ENCODE assay signal across 8 cellular contexts in genomic region chr2:119753041-119753929, GRCh38. TPM values are rescaled to one million over a fixed set of nuclear protein-coding genes. Genes with fewer than 3 reads are reported as not detected.
A peak's percentile ranks its signal among the peaks of the same experiment; 100 is the strongest.
DNase-seq lines count a peak whose midpoint lies in the region; ATAC-seq, FAIRE-seq and TF ChIP-seq lines count a peak whose summit lies in the region.

No MANE protein-coding gene starts in this region.

- H3K4me3 Mint-ChIP-seq in HFFc6 (no peak overlapping the region), immature natural killer cell (no peak overlapping the region)

- H3K9me3 Mint-ChIP-seq in HFFc6 (no peaks in the 10 kb centered on the region), immature natural killer cell (no peaks in the 10 kb centered on the region)

- peak; percentile 59 for ATAC-seq in thoracic aorta (ENCODE audit: insufficient number of reproducible peaks, low FRiP score, low read depth)

- H3K9me3 ChIP-seq in thoracic aorta: no peaks in the 10 kb centered on the region

- H3K4me1 Mint-ChIP-seq in HFFc6 (ENCODE audit: low read depth): peaks cover 53% of the 10 kb centered on the region
- H3K4me1 Mint-ChIP-seq in immature natural killer cell: peaks cover 1 to 2% of the 10 kb centered on the region in 2 donors

- TF ChIP-seq CTCF in HFFc6 (IDR thresholded peaks at IDR 0.05) (peak; percentile 75), astrocyte of the spinal cord (IDR thresholded peaks at IDR 0.05; ENCODE audit: low read depth, low read length) (peak; percentile 73), thoracic aorta (IDR thresholded peaks at IDR 0.05) (peak; percentile 48)

- in situ Hi-C loops in astrocyte of the spinal cord (cut with HindIII; ENCODE audit: low sequenced_read_pairs): no loop called here

- no peaks in the 10 kb centered on the region for H3K27me3 ChIP-seq in thoracic aorta (replicated peaks; ENCODE audit: insufficient read depth)

- no peaks in the 10 kb centered on the region for H3K36me3 ChIP-seq in thoracic aorta

- DNase-seq in DMS114 treated with DMSO at 0.1 percent for 48 hours (lab: John Stamatoyannopoulos, UW; ENCODE audit: unreplicated experiment): peak; percentile 25
- DNase-seq in HFFc6: peak; percentile 26
- DNase-seq in NCI-H69 (lab: John Stamatoyannopoulos, UW): peak; percentile 48
- peak; percentile 55 for DNase-seq in astrocyte of the spinal cord (ENCODE audit: low read depth, low spot score)
- peak; percentile 42 to 59 (median 51) for DNase-seq in immature natural killer cell
- DNase-seq in thoracic aorta (ENCODE audit: low spot score): no peak
- DNase-seq in HPDE6-E6E7 (ENCODE audit: extremely low spot score): no peak

- no peak overlapping the region for H3K27ac Mint-ChIP-seq in HFFc6
- no peak overlapping the region for H3K27ac Mint-ChIP-seq in immature natural killer cell

- H3K36me3 Mint-ChIP-seq in HFFc6 (ENCODE audit: low read depth) (no peaks in the 10 kb centered on the region), immature natural killer cell (no peaks in the 10 kb centered on the region)

- peaks cover 0 to 3% of the 10 kb centered on the region in 2 donors for H3K4me1 ChIP-seq in thoracic aorta (ENCODE audit: control insufficient read depth in 1 of 2, low read depth in 2 of 2)

- H3K4me3 ChIP-seq in astrocyte of the spinal cord (ENCODE audit: low read depth, low read length) (no peak overlapping the region), thoracic aorta (no peak overlapping the region)

- peak; percentile 77 for FAIRE-seq in A204.1 (lab: Jason Lieb, UNC)

- H3K27me3 Mint-ChIP-seq in HFFc6 (ENCODE audit: insufficient read depth): no peaks in the 10 kb centered on the region; the same call in 1 of the 2 replicates
- no peaks in the 10 kb centered on the region for H3K27me3 Mint-ChIP-seq in immature natural killer cell (ENCODE audit: low read depth in 3 of 3)

- H3K27ac ChIP-seq in thoracic aorta: no peak overlapping the region

RNA-seq across cellular contexts. Expression of gene PTPN4, which starts 6.4 kb away (rescaled TPM):
- 10 to 100 TPM; 12.0 to 20.3 (median 14.8) TPM for total RNA-seq in HFFc6 (2021; fragmentation: NEBNext Ultra II Directional; extraction: Animal tissue kit (Norgen Biotek cat#: 25700))
- polyA plus RNA-seq in immature natural killer cell: 100 to 1,000 TPM; 172 to 335 (median 206) TPM
- total RNA-seq in thoracic aorta: 10 to 100 TPM; 18.5 to 43.3 TPM

Comparison
In these comparisons a context has a peak if more than half of its experiments do, and no peak if none do; other contexts are left out.
1. DNase-seq: peak in DMS114 treated with DMSO at 0.1 percent for 48 hours (single experiment), HFFc6 (single experiment), NCI-H69 (single experiment), astrocyte of the spinal cord (single experiment) and immature natural killer cell (3 of 3); none in thoracic aorta (single experiment) and HPDE6-E6E7 (single experiment).
2. Peak in every context shown above with its lines, with median percentiles within 50 percentile points of each other: CTCF ChIP-seq.